In genomic region chr2:41572154-41572553, GRCh38 we compare ENCODE assay signal across 24 cellular contexts.
"Had no signal": no experiment of that assay in that cellular context is flagged by ENCODE, and none has a peak within 500 bp of the region (broad histone marks: within the 10 kb centered on the region; RNA-seq: fewer than 3 reads in every experiment).

No MANE protein-coding gene starts in this region.

- H3K36me3 Mint-ChIP-seq: naive thymus-derived CD8-positive, alpha-beta T cell had no signal

- H3K9me3 ChIP-seq: esophagus squamous epithelium, left lung, lower lobe of right lung, neutrophil, pancreas, sigmoid colon, suprapubic skin, transverse colon, upper lobe of right lung, uterus had no signal

- ATAC-seq: effector memory CD8-positive, alpha-beta T cell; left lung; lower lobe of right lung; naive thymus-derived CD8-positive, alpha-beta T cell; pancreas; stimulated activated naive CD8-positive, alpha-beta T cell treated with anti-CD3 and anti-CD28 coated beads, Interleukin-15, amount 100 ng/mL, for 72 hours; upper lobe of right lung had no signal

- H2AFZ ChIP-seq: hepatocyte had no signal

- H3K4me2 ChIP-seq: hepatocyte had no signal

- H3K4me3 Mint-ChIP-seq: effector memory CD8-positive, alpha-beta T cell; naive thymus-derived CD8-positive, alpha-beta T cell; nephron progenitor cell; stimulated activated naive CD8-positive, alpha-beta T cell treated with anti-CD3 and anti-CD28 coated beads, Interleukin-15, amount 100 ng/mL, for 72 hours had no signal

- H3K9me3 Mint-ChIP-seq: nephron progenitor cell had no signal

- H3K27me3 ChIP-seq: esophagus squamous epithelium, hepatocyte, left lung, neutrophil, pancreas, sigmoid colon, suprapubic skin, transverse colon, upper lobe of right lung, uterus had no signal

- H3K4me1 ChIP-seq: esophagus squamous epithelium, left lung, lower lobe of right lung, pancreas, sigmoid colon, suprapubic skin, transverse colon, upper lobe of right lung, uterus had no signal

- H3K27ac ChIP-seq: coronary artery, esophagus squamous epithelium, hepatocyte, left lung, lower lobe of right lung, neutrophil, pancreas, sigmoid colon, suprapubic skin, transverse colon, upper lobe of right lung, uterus had no signal

- H3K4me3 ChIP-seq: coronary artery, esophagus squamous epithelium, hepatocyte, left lung, lower lobe of right lung, pancreas, sigmoid colon, suprapubic skin, transverse colon, upper lobe of right lung, uterus had no signal

- H3K27ac Mint-ChIP-seq: effector memory CD8-positive, alpha-beta T cell; naive thymus-derived CD8-positive, alpha-beta T cell; nephron progenitor cell; progenitor cell of endocrine pancreas; stimulated activated naive CD8-positive, alpha-beta T cell treated with anti-CD3 and anti-CD28 coated beads, Interleukin-15, amount 100 ng/mL, for 72 hours had no signal

- H3K4me1 Mint-ChIP-seq: naive thymus-derived CD8-positive, alpha-beta T cell; nephron progenitor cell; stimulated activated naive CD8-positive, alpha-beta T cell treated with anti-CD3 and anti-CD28 coated beads, Interleukin-15, amount 100 ng/mL, for 72 hours had no signal

- DNase-seq: dermis blood vessel endothelial cell; effector memory CD8-positive, alpha-beta T cell; erythroblast; esophagus squamous epithelium; foreskin melanocyte; kidney; left lung; lower lobe of right lung; naive thymus-derived CD8-positive, alpha-beta T cell; nephron progenitor cell; pancreas; sigmoid colon; stimulated activated CD4-positive, alpha-beta T cell treated with anti-CD3 and anti-CD28 coated beads, Interleukin-2, amount 100 ng/mL, for 24 hours; stimulated activated CD4-positive, alpha-beta T cell treated with anti-CD3 and anti-CD28 coated beads, Interleukin-4, amount 100 ng/mL, for 24 hours; stimulated activated naive CD4-positive, alpha-beta T cell; stimulated activated naive CD8-positive, alpha-beta T cell treated with anti-CD3 and anti-CD28 coated beads, Interleukin-15, amount 100 ng/mL, for 72 hours; transverse colon; upper lobe of right lung; uterus had no signal

- H3K27me3 Mint-ChIP-seq: progenitor cell of endocrine pancreas; stimulated activated naive CD8-positive, alpha-beta T cell treated with anti-CD3 and anti-CD28 coated beads, Interleukin-15, amount 100 ng/mL, for 72 hours had no signal

- H3K36me3 ChIP-seq: esophagus squamous epithelium, left lung, lower lobe of right lung, neutrophil, pancreas, sigmoid colon, suprapubic skin, transverse colon, upper lobe of right lung, uterus had no signal
